Comparison of ENCODE assay signal across 1 cellular context in genomic region chr6:29791786-29792122, GRCh38.
TF ChIP-seq lines count a peak whose summit lies in the region.

No MANE protein-coding gene starts in this region.

TF ChIP-seq in IMR-90, 13 proteins besides CTCF, POLR2A, EP300 and RAD21 (continued from another document):
- TF ChIP-seq MAZ (IDR thresholded peaks at IDR 0.05; ENCODE audit: borderline replicate concordance, low read depth, low read length), result no peak
